In the genomic region with DNA sequence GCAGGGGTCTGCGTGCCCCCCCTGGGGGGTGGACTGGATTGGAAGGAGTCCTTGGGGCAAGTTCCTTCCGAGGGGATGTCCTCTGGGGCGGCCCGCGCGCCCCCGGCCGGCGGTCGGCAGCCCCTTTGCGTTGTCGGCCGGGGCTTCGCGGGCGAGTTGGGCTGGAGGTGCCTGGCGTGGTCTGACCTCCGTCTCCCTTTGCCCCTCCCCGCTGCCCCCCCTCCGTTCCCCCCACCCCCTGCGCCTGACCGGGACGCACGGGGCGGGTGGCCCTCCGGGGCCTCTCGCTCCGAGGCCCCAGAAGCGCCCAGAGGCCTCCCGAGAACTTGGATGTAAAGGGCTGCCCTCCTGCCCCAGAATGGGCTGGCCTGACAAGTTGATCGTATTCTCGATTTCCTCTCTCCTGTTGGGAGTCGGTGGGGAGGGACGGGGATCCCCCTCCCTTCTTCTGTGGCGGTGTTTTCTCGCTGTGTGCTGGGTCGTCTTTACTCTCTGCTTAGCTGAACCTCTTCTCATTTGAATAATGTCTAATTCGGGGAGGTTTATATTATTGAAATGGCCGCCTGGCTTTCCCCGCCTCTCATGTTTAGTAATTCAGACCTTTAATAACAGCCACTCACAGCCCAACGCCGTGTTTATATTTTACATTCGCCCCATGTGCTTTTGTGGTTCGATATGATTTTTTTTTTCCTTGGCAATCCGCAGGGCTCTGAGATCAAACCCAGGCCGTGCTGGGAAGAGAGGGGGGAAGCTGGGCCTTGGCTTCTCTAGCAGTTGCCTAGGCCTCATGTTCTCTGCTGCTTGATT, we compare ENCODE assay signal across 8 cellular contexts. TPM values are rescaled to one million over a fixed set of nuclear protein-coding genes. Genes with fewer than 3 reads are reported as not detected.
DNase-seq lines count a peak whose midpoint lies in the region; ATAC-seq and TF ChIP-seq lines count a peak whose summit lies in the region.

No MANE protein-coding gene starts in this region.

- H3K27me3 Mint-ChIP-seq in IgD-negative memory B cell, result no peaks in the 10 kb centered on the region
- no peaks in the 10 kb centered on the region for H3K27me3 Mint-ChIP-seq in activated T-helper 17 cell treated with anti-CD3 and anti-CD28 coated beads, Interleukin-2, amount 50 U/mL, for 72 hours
- no peaks in the 10 kb centered on the region for H3K27me3 Mint-ChIP-seq in nephron progenitor cell (ENCODE audit: low read depth, poor library complexity)
- no peaks in the 10 kb centered on the region for H3K27me3 Mint-ChIP-seq in stimulated activated naive CD8-positive, alpha-beta T cell treated with anti-CD3 and anti-CD28 coated beads, Interleukin-15, Interleukin-2, amounts not matched to agents 100 ng/mL and 50 ng/mL, for 24 hours

- DNase-seq in DMS53 (lab: John Stamatoyannopoulos, UW), result peak; percentile 87
- peak; percentile 69 for DNase-seq in RPMI7951 (ENCODE audit: low read depth)
- DNase-seq in fibroblast of pulmonary artery (ENCODE audit: low read depth), result peak; percentile 80
- peak; percentile 60 for DNase-seq in nephron progenitor cell

- H3K4me3 Mint-ChIP-seq in IgD-negative memory B cell (peak overlapping the region; percentile 89 to 99 (median 98)), nephron progenitor cell (peak overlapping the region; percentile 97)
- H3K4me3 Mint-ChIP-seq in activated T-helper 17 cell treated with anti-CD3 and anti-CD28 coated beads, Interleukin-2, amount 50 U/mL, for 72 hours, result peak overlapping the region; percentile 80
- peak overlapping the region; percentile 95 for H3K4me3 Mint-ChIP-seq in stimulated activated naive CD8-positive, alpha-beta T cell treated with anti-CD3 and anti-CD28 coated beads, Interleukin-15, Interleukin-2, amounts not matched to agents 100 ng/mL and 50 ng/mL, for 24 hours

- TF ChIP-seq CTCF in fibroblast of pulmonary artery (IDR thresholded peaks at IDR 0.05; ENCODE audit: low read length, missing control alignments) (no peak), nephron progenitor cell (IDR thresholded peaks at IDR 0.05) (no peak)

- peak overlapping the region; percentile 91 to 99 (median 96) for H3K27ac Mint-ChIP-seq in IgD-negative memory B cell
- peak overlapping the region; percentile 89 for H3K27ac Mint-ChIP-seq in activated T-helper 17 cell treated with anti-CD3 and anti-CD28 coated beads, Interleukin-2, amount 50 U/mL, for 72 hours
- peak overlapping the region; percentile 100 for H3K27ac Mint-ChIP-seq in nephron progenitor cell
- H3K27ac Mint-ChIP-seq in stimulated activated naive CD8-positive, alpha-beta T cell treated with anti-CD3 and anti-CD28 coated beads, Interleukin-15, Interleukin-2, amounts not matched to agents 100 ng/mL and 50 ng/mL, for 24 hours, result peak overlapping the region; percentile 98

- peak overlapping the region; percentile 76 for H3K4me3 ChIP-seq in fibroblast of pulmonary artery (replicated peaks; ENCODE audit: low read depth, low read length)

- peak; percentile 52 for ATAC-seq in GM21528 (IDR thresholded peaks at IDR 0.05; ENCODE audit: low FRiP score, unreplicated experiment)
- ATAC-seq in activated T-helper 17 cell treated with anti-CD3 and anti-CD28 coated beads, Interleukin-2, amount 50 U/mL, for 72 hours (replicated peaks), result peak; percentile 78

- no peaks in the 10 kb centered on the region for H3K36me3 Mint-ChIP-seq in IgD-negative memory B cell
- H3K36me3 Mint-ChIP-seq in activated T-helper 17 cell treated with anti-CD3 and anti-CD28 coated beads, Interleukin-2, amount 50 U/mL, for 72 hours (ENCODE audit: low read depth), result peaks cover 22% of the 10 kb centered on the region
- H3K36me3 Mint-ChIP-seq in nephron progenitor cell (ENCODE audit: low read depth), result peaks cover 1% of the 10 kb centered on the region
- no peaks in the 10 kb centered on the region for H3K36me3 Mint-ChIP-seq in stimulated activated naive CD8-positive, alpha-beta T cell treated with anti-CD3 and anti-CD28 coated beads, Interleukin-15, Interleukin-2, amounts not matched to agents 100 ng/mL and 50 ng/mL, for 24 hours (ENCODE audit: low read depth)

- H3K4me1 Mint-ChIP-seq in IgD-negative memory B cell (peaks cover 21 to 44% (median 31%) of the 10 kb centered on the region in 3 donors), nephron progenitor cell (peaks cover 57% of the 10 kb centered on the region)
- peaks cover 30% of the 10 kb centered on the region for H3K4me1 Mint-ChIP-seq in activated T-helper 17 cell treated with anti-CD3 and anti-CD28 coated beads, Interleukin-2, amount 50 U/mL, for 72 hours
- H3K4me1 Mint-ChIP-seq in stimulated activated naive CD8-positive, alpha-beta T cell treated with anti-CD3 and anti-CD28 coated beads, Interleukin-15, Interleukin-2, amounts not matched to agents 100 ng/mL and 50 ng/mL, for 24 hours (ENCODE audit: low read depth), result peaks cover 60% of the 10 kb centered on the region

- H3K9me3 Mint-ChIP-seq in IgD-negative memory B cell, result peaks cover under 1 to 2% (median under 1%) of the 10 kb centered on the region in 3 donors
- no peaks in the 10 kb centered on the region for H3K9me3 Mint-ChIP-seq in activated T-helper 17 cell treated with anti-CD3 and anti-CD28 coated beads, Interleukin-2, amount 50 U/mL, for 72 hours
- peaks cover under 1% of the 10 kb centered on the region for H3K9me3 Mint-ChIP-seq in nephron progenitor cell
- no peaks in the 10 kb centered on the region for H3K9me3 Mint-ChIP-seq in stimulated activated naive CD8-positive, alpha-beta T cell treated with anti-CD3 and anti-CD28 coated beads, Interleukin-15, Interleukin-2, amounts not matched to agents 100 ng/mL and 50 ng/mL, for 24 hours

RNA-seq across cellular contexts. Expression of a gene that starts 1.3 kb away (rescaled TPM):
- 20.4 TPM for polyA plus RNA-seq in IgD-negative memory B cell
- total RNA-seq in RPMI7951 (2014; rRNA removed; shearing (Covaris generic)), result 6.1 and 8.4 TPM in 2 replicates
- 10 to 100 TPM; 20.6 to 28.0 TPM for total RNA-seq in activated T-helper 17 cell treated with anti-CD3 and anti-CD28 coated beads, Interleukin-2, amount 50 U/mL, for 72 hours

Comparison
In these comparisons a context has a peak if more than half of its experiments do, and no peak if none do; other contexts are left out.
1. Peak in every context shown above with its lines: DNase-seq, ATAC-seq and H3K4me3 ChIP-seq.